1 cellular context compared by ENCODE assay signal in the genomic region with DNA sequence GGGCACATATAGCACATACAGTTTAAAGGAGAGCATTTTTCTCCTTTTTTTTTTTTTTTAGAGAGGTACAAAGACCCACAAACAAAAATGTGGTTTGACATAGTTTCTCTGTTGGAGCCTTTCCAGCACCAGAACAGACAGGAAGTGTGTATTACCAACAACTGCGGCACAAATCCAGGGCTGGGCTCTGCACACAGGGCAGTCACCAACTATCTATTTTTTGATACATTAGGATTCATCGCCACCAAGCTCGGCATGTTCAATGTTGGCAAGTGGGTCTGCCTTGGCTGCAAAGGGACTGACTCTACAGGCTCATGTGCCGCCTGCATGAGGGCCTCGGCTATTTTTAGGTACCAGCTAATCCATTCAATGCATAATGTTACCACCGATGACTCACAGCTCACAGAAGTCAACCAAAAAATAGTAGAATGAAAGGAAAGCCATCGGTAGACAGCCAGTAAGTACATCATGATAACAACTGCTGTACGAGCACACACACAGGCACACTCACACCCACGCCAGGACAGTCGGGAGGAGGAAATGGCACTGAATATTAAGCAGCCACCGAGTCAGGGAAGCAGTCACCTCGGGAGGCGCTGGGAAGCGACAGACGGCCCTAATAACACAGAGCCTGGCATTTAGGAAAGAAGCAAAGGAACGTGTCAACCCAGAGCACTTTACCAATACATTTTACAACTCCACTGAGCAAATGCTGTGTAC.
A peak's percentile ranks its signal among the peaks of the same experiment; 100 is the strongest.
TF ChIP-seq lines count a peak whose summit lies in the region.

No MANE protein-coding gene starts in this region.

TF ChIP-seq in K562, 482 proteins besides CTCF, POLR2A, EP300 and RAD21 (continued from another document and continues in another):
- TF ChIP-seq MAZ (CRISPR knock-in tag; conservative IDR thresholded peaks at IDR 0.05 in 1 of 2, IDR thresholded peaks at IDR 0.05 in 1 of 2) = no peak; a peak in 1 of 4 replicates
- TF ChIP-seq TEAD2 (tag; IDR thresholded peaks at IDR 0.05) = no peak
- no peak for TF ChIP-seq SETDB1 (IDR thresholded peaks at IDR 0.05; ENCODE audit: low read length)
- no peak for TF ChIP-seq HNRNPH1 (optimal IDR thresholded peaks at IDR 0.05; ENCODE audit: low read depth, low read length)
- TF ChIP-seq, protein P1, sequence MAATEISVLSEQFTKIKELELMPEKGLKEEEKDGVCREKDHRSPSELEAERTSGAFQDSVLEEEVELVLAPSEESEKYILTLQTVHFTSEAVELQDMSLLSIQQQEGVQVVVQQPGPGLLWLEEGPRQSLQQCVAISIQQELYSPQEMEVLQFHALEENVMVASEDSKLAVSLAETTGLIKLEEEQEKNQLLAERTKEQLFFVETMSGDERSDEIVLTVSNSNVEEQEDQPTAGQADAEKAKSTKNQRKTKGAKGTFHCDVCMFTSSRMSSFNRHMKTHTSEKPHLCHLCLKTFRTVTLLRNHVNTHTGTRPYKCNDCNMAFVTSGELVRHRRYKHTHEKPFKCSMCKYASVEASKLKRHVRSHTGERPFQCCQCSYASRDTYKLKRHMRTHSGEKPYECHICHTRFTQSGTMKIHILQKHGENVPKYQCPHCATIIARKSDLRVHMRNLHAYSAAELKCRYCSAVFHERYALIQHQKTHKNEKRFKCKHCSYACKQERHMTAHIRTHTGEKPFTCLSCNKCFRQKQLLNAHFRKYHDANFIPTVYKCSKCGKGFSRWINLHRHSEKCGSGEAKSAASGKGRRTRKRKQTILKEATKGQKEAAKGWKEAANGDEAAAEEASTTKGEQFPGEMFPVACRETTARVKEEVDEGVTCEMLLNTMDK (IDR thresholded peaks at IDR 0.05; ENCODE audit: borderline replicate concordance, insufficient read depth, low read depth, low read length, poor library complexity, severe bottlenecking) = no peak
- TF ChIP-seq GTF2A2 (tag; IDR thresholded peaks at IDR 0.05) = no peak
- TF ChIP-seq MTA3 (IDR thresholded peaks at IDR 0.05; ENCODE audit: borderline replicate concordance) = peak; percentile 64
- TF ChIP-seq SMARCA4 (IDR thresholded peaks at IDR 0.05) = peak; percentile 93
- TF ChIP-seq, protein P2, sequence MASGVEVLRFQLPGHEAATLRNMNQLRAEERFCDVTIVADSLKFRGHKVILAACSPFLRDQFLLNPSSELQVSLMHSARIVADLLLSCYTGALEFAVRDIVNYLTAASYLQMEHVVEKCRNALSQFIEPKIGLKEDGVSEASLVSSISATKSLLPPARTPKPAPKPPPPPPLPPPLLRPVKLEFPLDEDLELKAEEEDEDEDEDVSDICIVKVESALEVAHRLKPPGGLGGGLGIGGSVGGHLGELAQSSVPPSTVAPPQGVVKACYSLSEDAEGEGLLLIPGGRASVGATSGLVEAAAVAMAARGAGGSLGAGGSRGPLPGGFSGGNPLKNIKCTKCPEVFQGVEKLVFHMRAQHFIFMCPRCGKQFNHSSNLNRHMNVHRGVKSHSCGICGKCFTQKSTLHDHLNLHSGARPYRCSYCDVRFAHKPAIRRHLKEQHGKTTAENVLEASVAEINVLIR (CRISPR knock-in tag; IDR thresholded peaks at IDR 0.05) = 0 out of 2 replicates have a peak, but pooled peaks have one; percentile 22
- TF ChIP-seq RFX5 (IDR thresholded peaks at IDR 0.05; ENCODE audit: low read depth, low read length) = no peak
- TF ChIP-seq, protein P3, sequence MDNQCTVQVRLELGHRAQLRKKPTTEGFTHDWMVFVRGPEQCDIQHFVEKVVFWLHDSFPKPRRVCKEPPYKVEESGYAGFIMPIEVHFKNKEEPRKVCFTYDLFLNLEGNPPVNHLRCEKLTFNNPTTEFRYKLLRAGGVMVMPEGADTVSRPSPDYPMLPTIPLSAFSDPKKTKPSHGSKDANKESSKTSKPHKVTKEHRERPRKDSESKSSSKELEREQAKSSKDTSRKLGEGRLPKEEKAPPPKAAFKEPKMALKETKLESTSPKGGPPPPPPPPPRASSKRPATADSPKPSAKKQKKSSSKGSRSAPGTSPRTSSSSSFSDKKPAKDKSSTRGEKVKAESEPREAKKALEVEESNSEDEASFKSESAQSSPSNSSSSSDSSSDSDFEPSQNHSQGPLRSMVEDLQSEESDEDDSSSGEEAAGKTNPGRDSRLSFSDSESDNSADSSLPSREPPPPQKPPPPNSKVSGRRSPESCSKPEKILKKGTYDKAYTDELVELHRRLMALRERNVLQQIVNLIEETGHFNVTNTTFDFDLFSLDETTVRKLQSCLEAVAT (IDR thresholded peaks at IDR 0.05) = 0 out of 4 replicates have a peak, but pooled peaks of 1 of the 2 experiments have one; percentile 59
- TF ChIP-seq ZZZ3 (IDR thresholded peaks at IDR 0.05) = no peak
- TF ChIP-seq, protein P4, sequence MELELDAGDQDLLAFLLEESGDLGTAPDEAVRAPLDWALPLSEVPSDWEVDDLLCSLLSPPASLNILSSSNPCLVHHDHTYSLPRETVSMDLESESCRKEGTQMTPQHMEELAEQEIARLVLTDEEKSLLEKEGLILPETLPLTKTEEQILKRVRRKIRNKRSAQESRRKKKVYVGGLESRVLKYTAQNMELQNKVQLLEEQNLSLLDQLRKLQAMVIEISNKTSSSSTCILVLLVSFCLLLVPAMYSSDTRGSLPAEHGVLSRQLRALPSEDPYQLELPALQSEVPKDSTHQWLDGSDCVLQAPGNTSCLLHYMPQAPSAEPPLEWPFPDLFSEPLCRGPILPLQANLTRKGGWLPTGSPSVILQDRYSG (tag; conservative IDR thresholded peaks at IDR 0.05; ENCODE audit: low read depth) = no peak
- TF ChIP-seq, protein P5, sequence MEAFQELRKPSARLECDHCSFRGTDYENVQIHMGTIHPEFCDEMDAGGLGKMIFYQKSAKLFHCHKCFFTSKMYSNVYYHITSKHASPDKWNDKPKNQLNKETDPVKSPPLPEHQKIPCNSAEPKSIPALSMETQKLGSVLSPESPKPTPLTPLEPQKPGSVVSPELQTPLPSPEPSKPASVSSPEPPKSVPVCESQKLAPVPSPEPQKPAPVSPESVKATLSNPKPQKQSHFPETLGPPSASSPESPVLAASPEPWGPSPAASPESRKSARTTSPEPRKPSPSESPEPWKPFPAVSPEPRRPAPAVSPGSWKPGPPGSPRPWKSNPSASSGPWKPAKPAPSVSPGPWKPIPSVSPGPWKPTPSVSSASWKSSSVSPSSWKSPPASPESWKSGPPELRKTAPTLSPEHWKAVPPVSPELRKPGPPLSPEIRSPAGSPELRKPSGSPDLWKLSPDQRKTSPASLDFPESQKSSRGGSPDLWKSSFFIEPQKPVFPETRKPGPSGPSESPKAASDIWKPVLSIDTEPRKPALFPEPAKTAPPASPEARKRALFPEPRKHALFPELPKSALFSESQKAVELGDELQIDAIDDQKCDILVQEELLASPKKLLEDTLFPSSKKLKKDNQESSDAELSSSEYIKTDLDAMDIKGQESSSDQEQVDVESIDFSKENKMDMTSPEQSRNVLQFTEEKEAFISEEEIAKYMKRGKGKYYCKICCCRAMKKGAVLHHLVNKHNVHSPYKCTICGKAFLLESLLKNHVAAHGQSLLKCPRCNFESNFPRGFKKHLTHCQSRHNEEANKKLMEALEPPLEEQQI (IDR thresholded peaks at IDR 0.05) = no peak
- no peak for TF ChIP-seq HMG20B (CRISPR knock-in tag; IDR thresholded peaks at IDR 0.05)
- TF ChIP-seq, protein P6, sequence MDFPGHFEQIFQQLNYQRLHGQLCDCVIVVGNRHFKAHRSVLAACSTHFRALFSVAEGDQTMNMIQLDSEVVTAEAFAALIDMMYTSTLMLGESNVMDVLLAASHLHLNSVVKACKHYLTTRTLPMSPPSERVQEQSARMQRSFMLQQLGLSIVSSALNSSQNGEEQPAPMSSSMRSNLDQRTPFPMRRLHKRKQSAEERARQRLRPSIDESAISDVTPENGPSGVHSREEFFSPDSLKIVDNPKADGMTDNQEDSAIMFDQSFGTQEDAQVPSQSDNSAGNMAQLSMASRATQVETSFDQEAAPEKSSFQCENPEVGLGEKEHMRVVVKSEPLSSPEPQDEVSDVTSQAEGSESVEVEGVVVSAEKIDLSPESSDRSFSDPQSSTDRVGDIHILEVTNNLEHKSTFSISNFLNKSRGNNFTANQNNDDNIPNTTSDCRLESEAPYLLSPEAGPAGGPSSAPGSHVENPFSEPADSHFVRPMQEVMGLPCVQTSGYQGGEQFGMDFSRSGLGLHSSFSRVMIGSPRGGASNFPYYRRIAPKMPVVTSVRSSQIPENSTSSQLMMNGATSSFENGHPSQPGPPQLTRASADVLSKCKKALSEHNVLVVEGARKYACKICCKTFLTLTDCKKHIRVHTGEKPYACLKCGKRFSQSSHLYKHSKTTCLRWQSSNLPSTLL (IDR thresholded peaks at IDR 0.05) = no peak
- TF ChIP-seq KDM1A (IDR thresholded peaks at IDR 0.05) = no peak; a peak in 1 of 4 replicates
- peak; percentile 68; the same call in 1 of the 2 replicates for TF ChIP-seq FOXP1 (CRISPR knock-in tag; IDR thresholded peaks at IDR 0.05)
- TF ChIP-seq LARP7 (IDR thresholded peaks at IDR 0.05) = no peak
- no peak for TF ChIP-seq POU5F1 (IDR thresholded peaks at IDR 0.05; ENCODE audit: borderline replicate concordance, low read depth, low read length, partially characterized antibody)
- TF ChIP-seq, protein P7, sequence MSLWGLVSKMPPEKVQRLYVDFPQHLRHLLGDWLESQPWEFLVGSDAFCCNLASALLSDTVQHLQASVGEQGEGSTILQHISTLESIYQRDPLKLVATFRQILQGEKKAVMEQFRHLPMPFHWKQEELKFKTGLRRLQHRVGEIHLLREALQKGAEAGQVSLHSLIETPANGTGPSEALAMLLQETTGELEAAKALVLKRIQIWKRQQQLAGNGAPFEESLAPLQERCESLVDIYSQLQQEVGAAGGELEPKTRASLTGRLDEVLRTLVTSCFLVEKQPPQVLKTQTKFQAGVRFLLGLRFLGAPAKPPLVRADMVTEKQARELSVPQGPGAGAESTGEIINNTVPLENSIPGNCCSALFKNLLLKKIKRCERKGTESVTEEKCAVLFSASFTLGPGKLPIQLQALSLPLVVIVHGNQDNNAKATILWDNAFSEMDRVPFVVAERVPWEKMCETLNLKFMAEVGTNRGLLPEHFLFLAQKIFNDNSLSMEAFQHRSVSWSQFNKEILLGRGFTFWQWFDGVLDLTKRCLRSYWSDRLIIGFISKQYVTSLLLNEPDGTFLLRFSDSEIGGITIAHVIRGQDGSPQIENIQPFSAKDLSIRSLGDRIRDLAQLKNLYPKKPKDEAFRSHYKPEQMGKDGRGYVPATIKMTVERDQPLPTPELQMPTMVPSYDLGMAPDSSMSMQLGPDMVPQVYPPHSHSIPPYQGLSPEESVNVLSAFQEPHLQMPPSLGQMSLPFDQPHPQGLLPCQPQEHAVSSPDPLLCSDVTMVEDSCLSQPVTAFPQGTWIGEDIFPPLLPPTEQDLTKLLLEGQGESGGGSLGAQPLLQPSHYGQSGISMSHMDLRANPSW (CRISPR knock-in tag; IDR thresholded peaks at IDR 0.05) = 0 out of 2 replicates have a peak, but pooled peaks have one; percentile 71
- TF ChIP-seq, protein P8, sequence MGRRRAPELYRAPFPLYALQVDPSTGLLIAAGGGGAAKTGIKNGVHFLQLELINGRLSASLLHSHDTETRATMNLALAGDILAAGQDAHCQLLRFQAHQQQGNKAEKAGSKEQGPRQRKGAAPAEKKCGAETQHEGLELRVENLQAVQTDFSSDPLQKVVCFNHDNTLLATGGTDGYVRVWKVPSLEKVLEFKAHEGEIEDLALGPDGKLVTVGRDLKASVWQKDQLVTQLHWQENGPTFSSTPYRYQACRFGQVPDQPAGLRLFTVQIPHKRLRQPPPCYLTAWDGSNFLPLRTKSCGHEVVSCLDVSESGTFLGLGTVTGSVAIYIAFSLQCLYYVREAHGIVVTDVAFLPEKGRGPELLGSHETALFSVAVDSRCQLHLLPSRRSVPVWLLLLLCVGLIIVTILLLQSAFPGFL (CRISPR knock-in tag; IDR thresholded peaks at IDR 0.05) = no peak
- peak in 1 of 2 experiments; percentile 78; a peak in 2 of 4 replicates for TF ChIP-seq FOXA3 (CRISPR knock-in tag; conservative IDR thresholded peaks at IDR 0.05 in 1 of 2, IDR thresholded peaks at IDR 0.05 in 1 of 2)
- TF ChIP-seq TRIM28 (IDR thresholded peaks at IDR 0.05) = no peak
- TF ChIP-seq, protein P9, sequence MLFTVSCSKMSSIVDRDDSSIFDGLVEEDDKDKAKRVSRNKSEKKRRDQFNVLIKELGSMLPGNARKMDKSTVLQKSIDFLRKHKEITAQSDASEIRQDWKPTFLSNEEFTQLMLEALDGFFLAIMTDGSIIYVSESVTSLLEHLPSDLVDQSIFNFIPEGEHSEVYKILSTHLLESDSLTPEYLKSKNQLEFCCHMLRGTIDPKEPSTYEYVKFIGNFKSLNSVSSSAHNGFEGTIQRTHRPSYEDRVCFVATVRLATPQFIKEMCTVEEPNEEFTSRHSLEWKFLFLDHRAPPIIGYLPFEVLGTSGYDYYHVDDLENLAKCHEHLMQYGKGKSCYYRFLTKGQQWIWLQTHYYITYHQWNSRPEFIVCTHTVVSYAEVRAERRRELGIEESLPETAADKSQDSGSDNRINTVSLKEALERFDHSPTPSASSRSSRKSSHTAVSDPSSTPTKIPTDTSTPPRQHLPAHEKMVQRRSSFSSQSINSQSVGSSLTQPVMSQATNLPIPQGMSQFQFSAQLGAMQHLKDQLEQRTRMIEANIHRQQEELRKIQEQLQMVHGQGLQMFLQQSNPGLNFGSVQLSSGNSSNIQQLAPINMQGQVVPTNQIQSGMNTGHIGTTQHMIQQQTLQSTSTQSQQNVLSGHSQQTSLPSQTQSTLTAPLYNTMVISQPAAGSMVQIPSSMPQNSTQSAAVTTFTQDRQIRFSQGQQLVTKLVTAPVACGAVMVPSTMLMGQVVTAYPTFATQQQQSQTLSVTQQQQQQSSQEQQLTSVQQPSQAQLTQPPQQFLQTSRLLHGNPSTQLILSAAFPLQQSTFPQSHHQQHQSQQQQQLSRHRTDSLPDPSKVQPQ (CRISPR knock-in tag; IDR thresholded peaks at IDR 0.05; ENCODE audit: borderline replicate concordance) = no peak
- peak; percentile 21; the same call in 1 of the 2 replicates for TF ChIP-seq PHF8 (IDR thresholded peaks at IDR 0.05; ENCODE audit: borderline replicate concordance, low read length)
- peak; percentile 57 for TF ChIP-seq TAF9B (IDR thresholded peaks at IDR 0.05; ENCODE audit: partially characterized antibody)
- TF ChIP-seq DACH1 (IDR thresholded peaks at IDR 0.05; ENCODE audit: partially characterized antibody) = no peak
